ENCODE assay signal across 31 cellular contexts in the genomic region with DNA sequence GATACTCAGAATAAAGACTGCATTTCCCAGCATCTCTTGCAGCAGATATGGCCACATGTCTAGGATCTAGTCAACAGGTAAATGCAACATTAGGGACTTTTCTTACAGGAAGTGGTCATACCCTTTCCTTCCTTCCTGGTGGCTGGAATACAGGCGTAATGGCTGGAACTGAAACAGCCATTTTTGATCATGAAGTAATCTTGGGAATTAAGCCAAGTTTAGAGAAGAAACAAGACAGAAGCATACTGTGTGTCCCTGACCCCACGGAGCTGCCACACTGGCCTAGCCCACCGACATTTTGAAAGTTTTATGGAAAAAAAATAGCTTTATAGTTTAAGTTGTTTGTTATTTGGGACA.
"Had no signal": no experiment of that assay in that cellular context is flagged by ENCODE, and none has a peak within 500 bp of the region (broad histone marks: within the 10 kb centered on the region; RNA-seq: fewer than 3 reads in every experiment).

No MANE protein-coding gene starts in this region.

- H3K27me3 ChIP-seq: left lung, neural progenitor cell, neutrophil, right atrium auricular region, right lobe of liver, uterus had no signal

- ATAC-seq: left colon; left lung; lower lobe of right lung; natural killer cell; right lobe of liver; stimulated activated memory B cell treated with anti-CD40 and anti-IgM and Interleukin-4, amounts not matched to agents 10 μg/mL and 1 μg/mL and 100 μg/mL, for 72 hours; stimulated activated naive CD8-positive, alpha-beta T cell treated with anti-CD3 and anti-CD28 coated beads, Interleukin-15, amount 100 ng/mL, for 72 hours had no signal

- H3K27ac ChIP-seq: left lung, lower lobe of right lung, neural progenitor cell, neutrophil, parathyroid adenoma, right atrium auricular region, right lobe of liver, tibial nerve, uterus had no signal

- H3K4me3 ChIP-seq: left lung, lower lobe of right lung, neural progenitor cell, right atrium auricular region, right lobe of liver, smooth muscle cell, tibial nerve, uterus had no signal

- H3K36me3 Mint-ChIP-seq: immature natural killer cell; naive B cell; natural killer cell; neural progenitor cell; stimulated activated memory B cell treated with anti-CD40 and anti-IgM and Interleukin-4, amounts not matched to agents 10 μg/mL and 1 μg/mL and 100 μg/mL, for 72 hours; type B pancreatic cell had no signal

- H3K4me1 ChIP-seq: parathyroid adenoma, right atrium auricular region, uterus had no signal

- H3K9me3 ChIP-seq: left lung, neutrophil, right atrium auricular region, right lobe of liver, uterus had no signal

- H3K27me3 Mint-ChIP-seq: stimulated activated memory B cell treated with anti-CD40 and anti-IgM and Interleukin-4, amounts not matched to agents 10 μg/mL and 1 μg/mL and 100 μg/mL, for 72 hours; stimulated activated naive CD8-positive, alpha-beta T cell treated with anti-CD3 and anti-CD28 coated beads, Interleukin-15, amount 100 ng/mL, for 72 hours had no signal

- DNase-seq: hypothalamus; immature natural killer cell; left colon; left lung; lower lobe of right lung; mammary epithelial cell; mesenchymal stem cell; naive B cell; natural killer cell; nephron progenitor cell; occipital lobe; stimulated activated CD4-positive, alpha-beta T cell treated with anti-CD3 and anti-CD28 coated beads, Interleukin-1b, Interleukin-23, amount 100 ng/mL, for 48 hours; stimulated activated CD4-positive, alpha-beta T cell treated with anti-CD3 and anti-CD28 coated beads, Interleukin-2, amount 100 ng/mL, for 48 hours; stimulated activated CD4-positive, alpha-beta T cell treated with anti-CD3 and anti-CD28 coated beads, Interleukin-4, amount 100 ng/mL, for 4 hours; stimulated activated CD8-positive, alpha-beta memory T cell treated with anti-CD3 and anti-CD28 coated beads, Interleukin-4, amount 100 ng/mL, for 48 hours; stimulated activated naive CD4-positive, alpha-beta T cell treated with Interleukin-2 at 50 U/mL for 16 hours; stimulated activated naive CD8-positive, alpha-beta T cell treated with anti-CD3 and anti-CD28 coated beads, Interleukin-15, amount 100 ng/mL, for 72 hours; substantia nigra; uterus had no signal

- H2AFZ ChIP-seq: neural progenitor cell, parathyroid adenoma had no signal

- H3K27ac Mint-ChIP-seq: immature natural killer cell; natural killer cell; nephron progenitor cell; neural progenitor cell; progenitor cell of endocrine pancreas; stimulated activated memory B cell treated with anti-CD40 and anti-IgM and Interleukin-4, amounts not matched to agents 10 μg/mL and 1 μg/mL and 100 μg/mL, for 72 hours; stimulated activated naive CD8-positive, alpha-beta T cell treated with anti-CD3 and anti-CD28 coated beads, Interleukin-15, amount 100 ng/mL, for 72 hours; type B pancreatic cell had no signal

- H3K9ac ChIP-seq: neural progenitor cell, parathyroid adenoma had no signal

- FAIRE-seq: islet of Langerhans, kidney had no signal

- H3K79me2 ChIP-seq: parathyroid adenoma had no signal

- H3K36me3 ChIP-seq: left lung, lower lobe of right lung, neural progenitor cell, neutrophil, right atrium auricular region, right lobe of liver, tibial nerve, uterus had no signal

- H3K4me2 ChIP-seq: neural progenitor cell, smooth muscle cell had no signal

- H3K4me3 Mint-ChIP-seq: immature natural killer cell; naive B cell; natural killer cell; nephron progenitor cell; neural progenitor cell; stimulated activated memory B cell treated with anti-CD40 and anti-IgM and Interleukin-4, amounts not matched to agents 10 μg/mL and 1 μg/mL and 100 μg/mL, for 72 hours; stimulated activated naive CD8-positive, alpha-beta T cell treated with anti-CD3 and anti-CD28 coated beads, Interleukin-15, amount 100 ng/mL, for 72 hours; type B pancreatic cell had no signal

- H3K9me3 Mint-ChIP-seq: immature natural killer cell; natural killer cell; stimulated activated naive CD8-positive, alpha-beta T cell treated with anti-CD3 and anti-CD28 coated beads, Interleukin-15, amount 100 ng/mL, for 72 hours; type B pancreatic cell had no signal

- H3K4me1 Mint-ChIP-seq: immature natural killer cell; natural killer cell; stimulated activated naive CD8-positive, alpha-beta T cell treated with anti-CD3 and anti-CD28 coated beads, Interleukin-15, amount 100 ng/mL, for 72 hours had no signal
